In the genomic region with DNA sequence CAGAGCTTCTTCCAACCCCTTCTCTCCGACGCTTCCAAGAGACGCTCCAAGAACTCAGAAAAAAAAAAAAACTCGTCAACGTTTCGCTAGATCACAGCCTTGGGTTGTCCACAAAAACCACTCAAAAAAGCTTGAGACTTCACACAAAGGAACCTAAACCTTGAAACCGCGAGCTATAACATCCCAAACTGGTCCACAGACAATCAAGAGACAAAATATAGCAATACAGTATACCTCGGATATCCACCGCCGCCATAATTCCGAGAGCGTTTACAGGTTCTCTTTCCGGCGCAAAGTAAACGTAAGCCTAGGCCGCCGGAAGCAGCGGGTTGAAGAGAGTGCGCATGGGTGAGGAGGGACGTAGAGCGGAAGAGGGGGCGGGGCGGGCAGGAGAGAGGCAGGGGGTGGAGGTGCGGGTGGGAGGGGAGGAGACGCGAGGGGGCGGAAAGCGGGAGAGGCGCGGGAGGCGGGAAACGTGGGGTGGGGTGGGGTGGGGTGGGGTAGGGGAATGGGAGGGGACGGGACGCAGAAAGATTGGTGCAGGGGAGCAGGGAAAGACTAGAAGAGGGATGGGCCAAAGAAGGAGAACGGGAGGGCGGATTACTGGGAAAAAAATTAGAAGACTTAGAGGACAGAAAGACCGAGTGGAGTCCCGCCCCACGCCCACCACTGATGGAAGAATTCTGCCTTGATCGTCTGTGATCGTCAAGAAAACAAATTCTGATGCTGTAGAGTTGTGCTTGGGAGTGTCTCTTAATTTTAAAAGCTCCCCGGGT, we compare ENCODE assay signal across 8 cellular contexts. TPM values are rescaled to one million over a fixed set of nuclear protein-coding genes. Genes with fewer than 3 reads are reported as not detected.
DNase-seq lines count a peak whose midpoint lies in the region; ATAC-seq and TF ChIP-seq lines count a peak whose summit lies in the region.

A gene with protein sequence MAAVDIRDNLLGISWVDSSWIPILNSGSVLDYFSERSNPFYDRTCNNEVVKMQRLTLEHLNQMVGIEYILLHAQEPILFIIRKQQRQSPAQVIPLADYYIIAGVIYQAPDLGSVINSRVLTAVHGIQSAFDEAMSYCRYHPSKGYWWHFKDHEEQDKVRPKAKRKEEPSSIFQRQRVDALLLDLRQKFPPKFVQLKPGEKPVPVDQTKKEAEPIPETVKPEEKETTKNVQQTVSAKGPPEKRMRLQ (minus strand): TSS at position 274 of the 776 bp plus-strand sequence. CDS start 18 bp downstream, at position 256.

- H3K27ac Mint-ChIP-seq in HFFc6 = peak within 1 kb of the TSS; percentile 96

- peaks cover 5% of the 10 kb centered on the region; the same call in 1 of the 2 replicates for H3K36me3 Mint-ChIP-seq in HFFc6 (ENCODE audit: low read depth)

- peak within 1 kb of the TSS; percentile 97 for H3K4me3 Mint-ChIP-seq in HFFc6

- H3K4me1 Mint-ChIP-seq in HFFc6 (ENCODE audit: low read depth) = peaks cover 30% of the 10 kb centered on the region

- no peaks in the 10 kb centered on the region; the same call in 1 of the 2 replicates for H3K27me3 Mint-ChIP-seq in HFFc6 (ENCODE audit: insufficient read depth)

- DNase-seq in GM03348 (ENCODE audit: low spot score) (peak; percentile 98), HFFc6 (peak; percentile 86), NCI-H1105 (lab: John Stamatoyannopoulos, UW) (peak; percentile 97), glomerular endothelial cell (ENCODE audit: extremely low read depth, low read depth, low spot score) (peak; percentile 45), nucleus accumbens (lab: John Stamatoyannopoulos, UW) (peak in 55 of 56 donors; percentile 38 to 95 (median 85)), substantia nigra (lab: John Stamatoyannopoulos, UW) (peak; percentile 39 to 92 (median 84))
- DNase-seq in activated naive CD4-positive, alpha-beta T cell treated with anti-CD3 and anti-CD28 coated beads, Interleukin-2, amount 50 U/mL, for 16 hours = peak; percentile 93

- no peak for TF ChIP-seq CTCF in HFFc6 (IDR thresholded peaks at IDR 0.05)

- peak; percentile 97 for ATAC-seq in SK-N-SH treated with all-trans-retinoic acid at 6 μM for 48 hours

- peak within 1 kb of the TSS; percentile 35 for H3K27ac ChIP-seq in substantia nigra (ENCODE audit: low read depth, low read length, poor library complexity, severe bottlenecking)

- H3K9me3 Mint-ChIP-seq in HFFc6 = no peaks in the 10 kb centered on the region

TF ChIP-seq in SK-N-SH treated with all-trans-retinoic acid at 6 μM for 48 hours, 23 proteins besides CTCF, POLR2A, EP300 and RAD21:
- TF ChIP-seq PPARA (CRISPR knock-in tag; IDR thresholded peaks at IDR 0.05; ENCODE audit: borderline replicate concordance) = no peak
- TF ChIP-seq ARNTL (CRISPR knock-in tag; IDR thresholded peaks at IDR 0.05; ENCODE audit: borderline replicate concordance, low read depth) = no peak
- TF ChIP-seq, protein P1, sequence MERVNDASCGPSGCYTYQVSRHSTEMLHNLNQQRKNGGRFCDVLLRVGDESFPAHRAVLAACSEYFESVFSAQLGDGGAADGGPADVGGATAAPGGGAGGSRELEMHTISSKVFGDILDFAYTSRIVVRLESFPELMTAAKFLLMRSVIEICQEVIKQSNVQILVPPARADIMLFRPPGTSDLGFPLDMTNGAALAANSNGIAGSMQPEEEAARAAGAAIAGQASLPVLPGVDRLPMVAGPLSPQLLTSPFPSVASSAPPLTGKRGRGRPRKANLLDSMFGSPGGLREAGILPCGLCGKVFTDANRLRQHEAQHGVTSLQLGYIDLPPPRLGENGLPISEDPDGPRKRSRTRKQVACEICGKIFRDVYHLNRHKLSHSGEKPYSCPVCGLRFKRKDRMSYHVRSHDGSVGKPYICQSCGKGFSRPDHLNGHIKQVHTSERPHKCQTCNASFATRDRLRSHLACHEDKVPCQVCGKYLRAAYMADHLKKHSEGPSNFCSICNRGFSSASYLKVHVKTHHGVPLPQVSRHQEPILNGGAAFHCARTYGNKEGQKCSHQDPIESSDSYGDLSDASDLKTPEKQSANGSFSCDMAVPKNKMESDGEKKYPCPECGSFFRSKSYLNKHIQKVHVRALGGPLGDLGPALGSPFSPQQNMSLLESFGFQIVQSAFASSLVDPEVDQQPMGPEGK (CRISPR knock-in tag; IDR thresholded peaks at IDR 0.05; ENCODE audit: borderline replicate concordance) = no peak
- TF ChIP-seq TOX (CRISPR knock-in tag; IDR thresholded peaks at IDR 0.05; ENCODE audit: borderline replicate concordance) = no peak
- no peak for TF ChIP-seq ISL1 (CRISPR knock-in tag; IDR thresholded peaks at IDR 0.05)
- no peak for TF ChIP-seq ZFP3 (CRISPR knock-in tag; IDR thresholded peaks at IDR 0.05)
- TF ChIP-seq SNAI2 (CRISPR knock-in tag; IDR thresholded peaks at IDR 0.05) = no peak
- no peak for TF ChIP-seq ZFP30 (CRISPR knock-in tag; IDR thresholded peaks at IDR 0.05)
- no peak for TF ChIP-seq TCF4 (CRISPR knock-in tag; IDR thresholded peaks at IDR 0.05; ENCODE audit: borderline replicate concordance)

RNA-seq across cellular contexts. Expression of the gene that starts here (rescaled TPM):
- 10 to 100 TPM; 34.5 to 40.6 (median 37.1) TPM for total RNA-seq in HFFc6 (2021; fragmentation: NEBNext Ultra II Directional; extraction: Animal tissue kit (Norgen Biotek cat#: 25700))
- total RNA-seq in glomerular endothelial cell = 24.0 and 26.8 TPM in 2 replicates

Comparison
In these comparisons a context has a peak if more than half of its experiments do, and no peak if none do; other contexts are left out.
1. Peak in every context shown above with its lines: DNase-seq, ATAC-seq and H3K27ac ChIP-seq.
2. DNase-seq: peak in every context shown above with its lines; median percentile 98 in GM03348; 97 in NCI-H1105; 93 in activated naive CD4-positive, alpha-beta T cell treated with anti-CD3 and anti-CD28 coated beads, Interleukin-2, amount 50 U/mL, for 16 hours; 86 in HFFc6; 85 in nucleus accumbens; 84 in substantia nigra; 45 in glomerular endothelial cell.